In genomic region chr16:80720759-80721470, GRCh38 we compare ENCODE assay signal across 19 cellular contexts.
DNase-seq lines count a peak whose midpoint lies in the region; ATAC-seq and TF ChIP-seq lines count a peak whose summit lies in the region.
"Had no signal": no experiment of that assay in that cellular context is flagged by ENCODE, and none has a peak within 500 bp of the region (broad histone marks: within the 10 kb centered on the region; RNA-seq: fewer than 3 reads in every experiment).

No MANE protein-coding gene starts in this region.

- H3K4me3 Mint-ChIP-seq in HFFc6: no peak overlapping the region
- H3K4me3 Mint-ChIP-seq: brain had no signal

- TF ChIP-seq CTCF in 22Rv1 (IDR thresholded peaks at IDR 0.05): no peak
- no peak for TF ChIP-seq CTCF in HFFc6 (IDR thresholded peaks at IDR 0.05)

- H3K9me3 Mint-ChIP-seq in HFFc6: peaks cover 4% of the 10 kb centered on the region; the same call in 1 of the 2 replicates

- H3K36me3 Mint-ChIP-seq in HFFc6 (ENCODE audit: low read depth): no peaks in the 10 kb centered on the region
- H3K36me3 Mint-ChIP-seq: brain had no signal

- H3K27ac Mint-ChIP-seq in HFFc6: peak overlapping the region; percentile 37; the same call in 1 of the 2 replicates
- H3K27ac Mint-ChIP-seq: brain had no signal

- no peaks in the 10 kb centered on the region; the same call in 1 of the 2 replicates for H3K27me3 Mint-ChIP-seq in HFFc6 (ENCODE audit: insufficient read depth)
- H3K27me3 Mint-ChIP-seq: brain had no signal

- peak; percentile 35 for DNase-seq in EH (ENCODE audit: low read depth)
- DNase-seq in HFFc6: peak; percentile 30
- DNase-seq in AML-193 (lab: John Stamatoyannopoulos, UW): no peak
- DNase-seq in dermis blood vessel endothelial cell: no peak
- no peak for DNase-seq in stimulated activated naive CD4-positive, alpha-beta T cell (lab: John Stamatoyannopoulos, UW)
- no peak for DNase-seq in cerebellum (ENCODE audit: low spot score)
- DNase-seq: activated CD4-positive, alpha-beta T cell treated with anti-CD3 and anti-CD28 coated beads, Interleukin-2, amount 50 U/mL, for 1 hour; activated T-cell treated with anti-CD3 and anti-CD28 coated beads, Interleukin-2, amount 50 U/mL, for 48 hours; Calu3; dorsolateral prefrontal cortex; left cardiac atrium; NCI-H187; NCI-H446; stimulated activated CD4-positive, alpha-beta T cell treated with anti-CD3 and anti-CD28 coated beads, Interleukin-15, amount 100 ng/mL, for 24 hours; stomach had no signal

- peak overlapping the region; percentile 92 for H3K27ac ChIP-seq in 22Rv1
- H3K27ac ChIP-seq: dorsolateral prefrontal cortex, stomach had no signal

- H3K4me1 Mint-ChIP-seq in HFFc6 (ENCODE audit: low read depth): peaks cover 28% of the 10 kb centered on the region
- H3K4me1 Mint-ChIP-seq: brain had no signal

- peak; percentile 78 for ATAC-seq in esophagus mucosa
- ATAC-seq: activated naive CD4-positive, alpha-beta T cell treated with anti-CD3 and anti-CD28 coated beads, Interleukin-2, amount 50 U/mL, for 72 hours; left cardiac atrium had no signal

Comparison
In these comparisons a context has a peak if more than half of its experiments do, and no peak if none do; other contexts are left out.
1. DNase-seq: peak in EH (single experiment) and HFFc6 (single experiment); none in AML-193 (0 of 2), dermis blood vessel endothelial cell (single experiment), stimulated activated naive CD4-positive, alpha-beta T cell (0 of 6) and cerebellum (single experiment).